Comparison of ENCODE assay signal across 28 cellular contexts in the genomic region with DNA sequence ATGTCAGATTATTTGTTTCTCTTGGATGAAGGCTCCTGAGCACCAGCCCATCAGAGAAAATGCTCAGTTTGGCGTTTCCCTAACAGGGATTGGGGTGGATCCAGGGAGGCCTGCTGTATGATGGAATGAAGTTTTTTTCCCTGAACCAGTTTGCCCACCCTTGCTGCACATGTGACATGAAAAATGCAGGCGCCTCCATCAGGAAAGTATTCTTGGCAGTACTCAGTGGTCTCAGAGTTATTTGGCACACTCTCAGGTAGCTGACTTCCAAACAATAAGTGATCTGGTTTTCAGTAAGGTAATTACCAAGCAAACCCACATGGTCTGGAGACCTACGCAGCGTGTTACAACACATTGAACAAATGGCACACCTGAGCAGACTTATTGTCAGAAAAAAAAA.
"Had no signal": no experiment of that assay in that cellular context is flagged by ENCODE, and none has a peak within 500 bp of the region (broad histone marks: within the 10 kb centered on the region; RNA-seq: fewer than 3 reads in every experiment).

No MANE protein-coding gene starts in this region.

- H3K4me1 ChIP-seq: breast epithelium, colonic mucosa, esophagus squamous epithelium had no signal

- H3K36me3 ChIP-seq: breast epithelium, cardiac muscle cell, colonic mucosa, esophagus squamous epithelium, WERI-Rb-1 had no signal

- DNase-seq: activated B cell treated with CpG ODN at 0.5 μM for 24 hours; activated CD4-positive, alpha-beta T cell treated with anti-CD3 and anti-CD28 coated beads for 48 hours; activated CD4-positive, alpha-beta T cell treated with anti-CD3 and anti-CD28 coated beads, Interleukin-2, amount 50 U/mL, for 1 hour; activated CD4-positive, alpha-beta T cell treated with anti-CD3 and anti-CD28 coated beads, Interleukin-2, amount 50 U/mL, for 48 hours; activated CD8-positive, alpha-beta memory T cell treated with anti-CD3 and anti-CD28 coated beads for 24 hours; activated CD8-positive, alpha-beta T cell treated with anti-CD3 and anti-CD28 coated beads for 36 hours; activated effector memory CD4-positive, alpha-beta T cell treated with Interleukin-2 at 50 U/mL for 16 hours; activated gamma-delta T cell treated with Interleukin-2 at 50 U/mL for 16 hours; activated naive CD4-positive, alpha-beta T cell treated with anti-CD3 and anti-CD28 coated beads, Interleukin-2, amount 50 U/mL, for 16 hours; activated naive CD4-positive, alpha-beta T cell treated with Interleukin-2 at 50 U/mL for 16 hours; activated T-cell treated with anti-CD3 and anti-CD28 coated beads, Interleukin-2, amount 50 U/mL, for 4 hours; amniotic stem cell; anterior cingulate cortex; central memory CD4-positive, alpha-beta T cell; cerebellar nuclear complex; colonic mucosa; effector CD8-positive, alpha-beta T cell; esophagus squamous epithelium; foreskin melanocyte; T-helper 1 cell; T-helper 17 cell; T1000; WERI-Rb-1 had no signal

- ATAC-seq: activated CD4-positive, CD25-positive, alpha-beta regulatory T cell treated with anti-CD3 and anti-CD28 coated beads, Interleukin-2, amount 50 U/mL, for 24 hours; activated CD8-positive, alpha-beta T cell treated with anti-CD3 and anti-CD28 coated beads for 36 hours; activated T-cell treated with anti-CD3 and anti-CD28 coated beads, Interleukin-2, amount 50 U/mL, for 4 hours; activated T-helper 17 cell treated with anti-CD3 and anti-CD28 coated beads, Interleukin-2, amount 50 U/mL, for 72 hours; T-helper 17 cell had no signal

- H3K27me3 ChIP-seq: breast epithelium had no signal

- H3K27ac ChIP-seq: breast epithelium, cardiac muscle cell, colonic mucosa, epithelial cell of prostate, esophagus squamous epithelium, WERI-Rb-1 had no signal

- H3K4me3 ChIP-seq: breast epithelium, cardiac muscle cell, colonic mucosa, esophagus squamous epithelium had no signal

- H3K9me3 ChIP-seq: breast epithelium, colonic mucosa, esophagus squamous epithelium had no signal
